Comparison of ENCODE assay signal across 8 cellular contexts in the genomic region with DNA sequence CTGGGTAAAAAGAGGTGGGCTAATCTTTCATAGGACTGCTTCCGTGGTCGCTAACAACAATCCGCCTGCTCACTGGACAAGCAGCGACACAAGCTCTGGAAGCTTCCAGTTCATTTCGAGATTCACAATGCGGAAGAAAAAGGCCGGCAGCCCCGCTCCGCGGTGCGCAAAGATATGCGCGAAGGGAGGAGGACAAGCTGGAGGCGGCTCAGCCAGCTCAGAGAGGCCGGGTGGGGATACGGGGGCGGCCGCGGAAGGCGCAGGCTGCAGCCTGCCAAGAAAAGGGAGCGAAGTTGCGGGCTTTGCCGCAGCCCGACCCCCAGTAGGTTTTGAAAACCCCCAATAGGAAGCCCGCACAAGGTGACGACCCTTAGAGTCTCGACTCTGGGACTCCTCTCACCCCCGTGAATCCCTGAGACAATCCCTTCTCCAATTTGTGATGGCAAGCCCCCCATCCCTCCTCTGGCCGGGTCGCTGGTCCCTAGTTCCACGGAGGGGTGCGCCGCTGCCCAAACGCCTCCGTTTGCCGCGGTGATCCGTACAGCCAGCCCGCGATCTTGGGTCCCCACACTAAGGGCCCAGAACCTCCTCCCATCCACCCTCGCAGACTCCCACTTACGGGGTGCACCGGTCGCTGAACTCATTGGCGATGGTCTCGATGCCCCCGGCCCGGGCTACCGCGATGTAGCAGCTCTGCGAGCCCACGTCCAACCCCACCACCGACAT. TPM values are rescaled to one million over a fixed set of nuclear protein-coding genes. Genes with fewer than 3 reads are reported as not detected.
DNase-seq lines count a peak whose midpoint lies in the region; ATAC-seq and TF ChIP-seq lines count a peak whose summit lies in the region.

No MANE protein-coding gene starts in this region.

- TF ChIP-seq CTCF in CD14-positive monocyte (IDR thresholded peaks at IDR 0.05): no peak
- TF ChIP-seq CTCF in vagina (IDR thresholded peaks at IDR 0.05): peak in 1 of 3 experiments; percentile 4

- peak overlapping the region; percentile 81 to 94 (median 92) for H3K27ac Mint-ChIP-seq in CD14-positive monocyte

- peak in 1 of 2 donors; percentile 39 for TF ChIP-seq POLR2A in vagina (IDR thresholded peaks at IDR 0.05)

- no peaks in the 10 kb centered on the region for H3K9me3 ChIP-seq in vagina

- peak overlapping the region; percentile 96 to 97 for H3K4me3 Mint-ChIP-seq in CD14-positive monocyte

- H3K27me3 Mint-ChIP-seq in CD14-positive monocyte (ENCODE audit: low read depth in 3 of 3): peaks cover 0 to 1% (median 0%) of the 10 kb centered on the region in 3 donors

- peak overlapping the region; percentile 92 for H3K4me3 ChIP-seq in rectal smooth muscle tissue (ENCODE audit: low read length)
- H3K4me3 ChIP-seq in vagina: peak overlapping the region; percentile 86 to 91

- peak; percentile 29 for ATAC-seq in GM19452 (IDR thresholded peaks at IDR 0.05; ENCODE audit: unreplicated experiment)

- H3K27me3 ChIP-seq in rectal smooth muscle tissue (ENCODE audit: control insufficient read depth, insufficient read depth, low read length) (no peaks in the 10 kb centered on the region), vagina (no peaks in the 10 kb centered on the region)

- H3K9ac ChIP-seq in rectal smooth muscle tissue (ENCODE audit: low read length): peak overlapping the region; percentile 74

- peaks cover 24% of the 10 kb centered on the region for H3K4me1 Mint-ChIP-seq in CD14-positive monocyte

- H3K36me3 ChIP-seq in rectal smooth muscle tissue (ENCODE audit: control insufficient read depth, insufficient read depth, low read length) (no peaks in the 10 kb centered on the region), vagina (no peaks in the 10 kb centered on the region)

- H3K27ac ChIP-seq in angular gyrus (ENCODE audit: low read depth, low read length) (peak overlapping the region; percentile 100), rectal smooth muscle tissue (ENCODE audit: low read depth, low read length) (peak overlapping the region; percentile 70), vagina (peak overlapping the region; percentile 100)

- DNase-seq in CD14-positive monocyte (ENCODE audit: low spot score): peak; percentile 60
- peak in 61 of 76 experiments; percentile 2 to 56 (median 32) for DNase-seq in HUDEP-2 (lab: John Stamatoyannopoulos, UW; ENCODE audit: unreplicated experiment in 76 of 76)
- peak; percentile 30 for DNase-seq in T follicular helper cell (ENCODE audit: low read depth)
- DNase-seq in hepatic stellate cell (ENCODE audit: low spot score): peak; percentile 72
- no peak for DNase-seq in vagina (ENCODE audit: extremely low spot score in 2 of 2)

- H3K9me3 Mint-ChIP-seq in CD14-positive monocyte: peaks cover 0 to 3% (median 0%) of the 10 kb centered on the region in 7 donors

- peaks cover 13% of the 10 kb centered on the region for H3K4me1 ChIP-seq in rectal smooth muscle tissue (ENCODE audit: control insufficient read depth, insufficient read depth, low read length)
- H3K4me1 ChIP-seq in vagina: peaks cover 25% of the 10 kb centered on the region

- H3K36me3 Mint-ChIP-seq in CD14-positive monocyte: peaks cover 15 to 20% of the 10 kb centered on the region in 2 donors

- intact Hi-C loops in CD14-positive monocyte (cut with micrococcal nuclease): loop anchor here (5.0 to 10.0 kb wide), 3 partner anchors 489 to 1309 kb away; partner anchors contain the start of genes KATNAL1 (in 1 of the 2) and UBL3 (in 1 of the 2)
- intact Hi-C loops in vagina (cut with DNase I): loop anchor here (5.0 kb wide), 1 partner anchor 694 kb away; the partner anchor contains the start of gene HMGB1

RNA-seq across cellular contexts. Expression of gene HSPH1, which starts 0.7 kb away (rescaled TPM):
- polyA plus RNA-seq in CD14-positive monocyte: 10 to 100 TPM in 1 of 2 donors, 1 to 10 TPM in 1; 7.4 to 11.3 TPM
- total RNA-seq in vagina: 75.4 TPM

RNA-seq across cellular contexts. Expression of gene B3GLCT, which starts 38.8 kb away (rescaled TPM):
- polyA plus RNA-seq in CD14-positive monocyte: 1 to 10 TPM; 2.0 TPM
- total RNA-seq in vagina: 8.1 TPM

Comparison
In these comparisons a context has a peak if more than half of its experiments do, and no peak if none do; other contexts are left out.
1. DNase-seq: peak in CD14-positive monocyte (single experiment), HUDEP-2 (61 of 76), T follicular helper cell (single experiment) and hepatic stellate cell (single experiment); none in vagina (0 of 2).
2. Peak in every context shown above with its lines, with median percentiles within 50 percentile points of each other: H3K27ac ChIP-seq.